Comparison of ENCODE assay signal across 1 cellular context in the genomic region with DNA sequence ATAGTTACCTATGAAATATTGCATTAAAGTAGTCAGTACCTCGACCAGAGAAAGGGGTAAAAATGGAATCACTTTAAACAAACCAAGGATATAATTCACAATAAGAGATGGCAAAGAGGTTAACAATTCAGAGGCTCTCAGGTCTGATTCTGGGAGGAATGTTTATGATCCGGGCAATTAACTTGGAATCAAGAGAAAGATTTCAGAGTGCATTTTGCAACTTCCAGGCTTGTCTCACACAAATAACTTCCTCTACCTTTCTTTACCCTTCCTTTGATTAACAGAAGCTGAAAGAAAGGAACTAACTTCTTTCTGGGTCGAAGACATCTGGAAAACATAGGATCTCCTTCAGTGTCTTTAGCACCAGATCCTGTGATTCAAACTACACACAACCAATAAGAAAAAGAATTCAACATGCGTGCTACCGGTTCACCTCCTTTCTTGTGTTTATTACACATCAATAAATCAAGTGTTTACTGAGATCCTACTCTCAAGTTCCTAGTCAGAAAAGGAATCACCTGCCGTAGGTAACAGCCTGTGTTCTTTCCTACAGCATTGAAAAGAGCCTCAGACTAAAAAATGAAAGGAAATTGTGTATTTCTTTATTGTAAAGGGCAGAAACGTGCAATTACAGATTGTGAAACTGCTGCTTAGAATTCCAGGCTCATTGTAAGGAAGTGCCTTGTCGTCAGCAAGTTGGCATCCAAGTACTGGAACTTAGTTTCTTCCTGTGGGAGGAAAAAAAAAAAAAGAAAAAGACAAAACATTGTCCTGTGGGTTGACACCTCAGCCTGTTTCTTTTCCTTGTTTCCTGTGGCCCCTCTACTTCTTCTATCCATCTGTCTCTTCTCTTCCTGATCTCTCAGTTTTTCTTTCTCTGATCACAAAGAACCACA.
TF ChIP-seq lines count a peak whose summit lies in the region.

No MANE protein-coding gene starts in this region.

TF ChIP-seq in GM23338, 12 proteins besides CTCF, POLR2A, EP300 and RAD21 (continued from another document):
- TF ChIP-seq, protein P1, sequence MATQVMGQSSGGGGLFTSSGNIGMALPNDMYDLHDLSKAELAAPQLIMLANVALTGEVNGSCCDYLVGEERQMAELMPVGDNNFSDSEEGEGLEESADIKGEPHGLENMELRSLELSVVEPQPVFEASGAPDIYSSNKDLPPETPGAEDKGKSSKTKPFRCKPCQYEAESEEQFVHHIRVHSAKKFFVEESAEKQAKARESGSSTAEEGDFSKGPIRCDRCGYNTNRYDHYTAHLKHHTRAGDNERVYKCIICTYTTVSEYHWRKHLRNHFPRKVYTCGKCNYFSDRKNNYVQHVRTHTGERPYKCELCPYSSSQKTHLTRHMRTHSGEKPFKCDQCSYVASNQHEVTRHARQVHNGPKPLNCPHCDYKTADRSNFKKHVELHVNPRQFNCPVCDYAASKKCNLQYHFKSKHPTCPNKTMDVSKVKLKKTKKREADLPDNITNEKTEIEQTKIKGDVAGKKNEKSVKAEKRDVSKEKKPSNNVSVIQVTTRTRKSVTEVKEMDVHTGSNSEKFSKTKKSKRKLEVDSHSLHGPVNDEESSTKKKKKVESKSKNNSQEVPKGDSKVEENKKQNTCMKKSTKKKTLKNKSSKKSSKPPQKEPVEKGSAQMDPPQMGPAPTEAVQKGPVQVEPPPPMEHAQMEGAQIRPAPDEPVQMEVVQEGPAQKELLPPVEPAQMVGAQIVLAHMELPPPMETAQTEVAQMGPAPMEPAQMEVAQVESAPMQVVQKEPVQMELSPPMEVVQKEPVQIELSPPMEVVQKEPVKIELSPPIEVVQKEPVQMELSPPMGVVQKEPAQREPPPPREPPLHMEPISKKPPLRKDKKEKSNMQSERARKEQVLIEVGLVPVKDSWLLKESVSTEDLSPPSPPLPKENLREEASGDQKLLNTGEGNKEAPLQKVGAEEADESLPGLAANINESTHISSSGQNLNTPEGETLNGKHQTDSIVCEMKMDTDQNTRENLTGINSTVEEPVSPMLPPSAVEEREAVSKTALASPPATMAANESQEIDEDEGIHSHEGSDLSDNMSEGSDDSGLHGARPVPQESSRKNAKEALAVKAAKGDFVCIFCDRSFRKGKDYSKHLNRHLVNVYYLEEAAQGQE (IDR thresholded peaks at IDR 0.05; ENCODE audit: unreplicated experiment) = no peak
- TF ChIP-seq NANOG (IDR thresholded peaks at IDR 0.05; ENCODE audit: borderline replicate concordance) (no peak), ZNF331 (CRISPR knock-in tag; IDR thresholded peaks at IDR 0.05; ENCODE audit: low read depth) (no peak), EZH2phosphoT487 (IDR thresholded peaks at IDR 0.05; ENCODE audit: unreplicated experiment) (no peak), STAT1 (IDR thresholded peaks at IDR 0.05; ENCODE audit: unreplicated experiment) (no peak), ZNF114 (CRISPR knock-in tag; IDR thresholded peaks at IDR 0.05) (no peak), JUNB (IDR thresholded peaks at IDR 0.05; ENCODE audit: unreplicated experiment) (no peak), POLR2AphosphoS5 (IDR thresholded peaks at IDR 0.05; ENCODE audit: low read depth) (no peak), EZH2 (IDR thresholded peaks at IDR 0.05; ENCODE audit: low read depth, unreplicated experiment) (no peak)
- TF ChIP-seq, protein P2, sequence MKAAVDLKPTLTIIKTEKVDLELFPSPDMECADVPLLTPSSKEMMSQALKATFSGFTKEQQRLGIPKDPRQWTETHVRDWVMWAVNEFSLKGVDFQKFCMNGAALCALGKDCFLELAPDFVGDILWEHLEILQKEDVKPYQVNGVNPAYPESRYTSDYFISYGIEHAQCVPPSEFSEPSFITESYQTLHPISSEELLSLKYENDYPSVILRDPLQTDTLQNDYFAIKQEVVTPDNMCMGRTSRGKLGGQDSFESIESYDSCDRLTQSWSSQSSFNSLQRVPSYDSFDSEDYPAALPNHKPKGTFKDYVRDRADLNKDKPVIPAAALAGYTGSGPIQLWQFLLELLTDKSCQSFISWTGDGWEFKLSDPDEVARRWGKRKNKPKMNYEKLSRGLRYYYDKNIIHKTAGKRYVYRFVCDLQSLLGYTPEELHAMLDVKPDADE (IDR thresholded peaks at IDR 0.05) = no peak
- TF ChIP-seq, protein P3, sequence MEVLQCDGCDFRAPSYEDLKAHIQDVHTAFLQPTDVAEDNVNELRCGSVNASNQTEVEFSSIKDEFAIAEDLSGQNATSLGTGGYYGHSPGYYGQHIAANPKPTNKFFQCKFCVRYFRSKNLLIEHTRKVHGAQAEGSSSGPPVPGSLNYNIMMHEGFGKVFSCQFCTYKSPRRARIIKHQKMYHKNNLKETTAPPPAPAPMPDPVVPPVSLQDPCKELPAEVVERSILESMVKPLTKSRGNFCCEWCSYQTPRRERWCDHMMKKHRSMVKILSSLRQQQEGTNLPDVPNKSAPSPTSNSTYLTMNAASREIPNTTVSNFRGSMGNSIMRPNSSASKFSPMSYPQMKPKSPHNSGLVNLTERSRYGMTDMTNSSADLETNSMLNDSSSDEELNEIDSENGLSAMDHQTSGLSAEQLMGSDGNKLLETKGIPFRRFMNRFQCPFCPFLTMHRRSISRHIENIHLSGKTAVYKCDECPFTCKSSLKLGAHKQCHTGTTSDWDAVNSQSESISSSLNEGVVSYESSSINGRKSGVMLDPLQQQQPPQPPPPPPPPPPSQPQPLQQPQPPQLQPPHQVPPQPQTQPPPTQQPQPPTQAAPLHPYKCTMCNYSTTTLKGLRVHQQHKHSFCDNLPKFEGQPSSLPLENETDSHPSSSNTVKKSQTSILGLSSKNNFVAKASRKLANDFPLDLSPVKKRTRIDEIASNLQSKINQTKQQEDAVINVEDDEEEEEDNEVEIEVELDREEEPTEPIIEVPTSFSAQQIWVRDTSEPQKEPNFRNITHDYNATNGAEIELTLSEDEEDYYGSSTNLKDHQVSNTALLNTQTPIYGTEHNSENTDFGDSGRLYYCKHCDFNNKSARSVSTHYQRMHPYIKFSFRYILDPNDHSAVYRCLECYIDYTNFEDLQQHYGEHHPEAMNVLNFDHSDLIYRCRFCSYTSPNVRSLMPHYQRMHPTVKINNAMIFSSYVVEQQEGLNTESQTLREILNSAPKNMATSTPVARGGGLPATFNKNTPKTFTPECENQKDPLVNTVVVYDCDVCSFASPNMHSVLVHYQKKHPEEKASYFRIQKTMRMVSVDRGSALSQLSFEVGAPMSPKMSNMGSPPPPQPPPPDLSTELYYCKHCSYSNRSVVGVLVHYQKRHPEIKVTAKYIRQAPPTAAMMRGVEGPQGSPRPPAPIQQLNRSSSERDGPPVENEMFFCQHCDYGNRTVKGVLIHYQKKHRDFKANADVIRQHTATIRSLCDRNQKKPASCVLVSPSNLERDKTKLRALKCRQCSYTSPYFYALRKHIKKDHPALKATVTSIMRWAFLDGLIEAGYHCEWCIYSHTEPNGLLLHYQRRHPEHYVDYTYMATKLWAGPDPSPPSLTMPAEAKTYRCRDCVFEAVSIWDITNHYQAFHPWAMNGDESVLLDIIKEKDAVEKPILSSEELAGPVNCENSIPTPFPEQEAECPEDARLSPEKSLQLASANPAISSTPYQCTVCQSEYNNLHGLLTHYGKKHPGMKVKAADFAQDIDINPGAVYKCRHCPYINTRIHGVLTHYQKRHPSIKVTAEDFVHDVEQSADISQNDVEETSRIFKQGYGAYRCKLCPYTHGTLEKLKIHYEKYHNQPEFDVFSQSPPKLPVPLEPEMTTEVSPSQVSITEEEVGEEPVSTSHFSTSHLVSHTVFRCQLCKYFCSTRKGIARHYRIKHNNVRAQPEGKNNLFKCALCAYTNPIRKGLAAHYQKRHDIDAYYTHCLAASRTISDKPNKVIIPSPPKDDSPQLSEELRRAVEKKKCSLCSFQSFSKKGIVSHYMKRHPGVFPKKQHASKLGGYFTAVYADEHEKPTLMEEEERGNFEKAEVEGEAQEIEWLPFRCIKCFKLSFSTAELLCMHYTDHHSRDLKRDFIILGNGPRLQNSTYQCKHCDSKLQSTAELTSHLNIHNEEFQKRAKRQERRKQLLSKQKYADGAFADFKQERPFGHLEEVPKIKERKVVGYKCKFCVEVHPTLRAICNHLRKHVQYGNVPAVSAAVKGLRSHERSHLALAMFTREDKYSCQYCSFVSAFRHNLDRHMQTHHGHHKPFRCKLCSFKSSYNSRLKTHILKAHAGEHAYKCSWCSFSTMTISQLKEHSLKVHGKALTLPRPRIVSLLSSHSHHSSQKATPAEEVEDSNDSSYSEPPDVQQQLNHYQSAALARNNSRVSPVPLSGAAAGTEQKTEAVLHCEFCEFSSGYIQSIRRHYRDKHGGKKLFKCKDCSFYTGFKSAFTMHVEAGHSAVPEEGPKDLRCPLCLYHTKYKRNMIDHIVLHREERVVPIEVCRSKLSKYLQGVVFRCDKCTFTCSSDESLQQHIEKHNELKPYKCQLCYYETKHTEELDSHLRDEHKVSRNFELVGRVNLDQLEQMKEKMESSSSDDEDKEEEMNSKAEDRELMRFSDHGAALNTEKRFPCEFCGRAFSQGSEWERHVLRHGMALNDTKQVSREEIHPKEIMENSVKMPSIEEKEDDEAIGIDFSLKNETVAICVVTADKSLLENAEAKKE (CRISPR knock-in tag; IDR thresholded peaks at IDR 0.05) = no peak
TF ChIP-seq in GM23338: peak in this region for 0.
